Comparison of ENCODE assay signal across 1 cellular context in genomic region chr18:63321291-63321690, GRCh38.
A peak's percentile ranks its signal among the peaks of the same experiment; 100 is the strongest.
TF ChIP-seq lines count a peak whose summit lies in the region.

No MANE protein-coding gene starts in this region.

TF ChIP-seq in GM12878, 131 proteins besides CTCF, POLR2A, EP300 and RAD21:
- TF ChIP-seq ZNF384 (IDR thresholded peaks at IDR 0.05; ENCODE audit: borderline replicate concordance, low read depth, low read length) (peak; percentile 27; the same call in 1 of the 2 replicates), PBX3 (IDR thresholded peaks at IDR 0.05; ENCODE audit: insufficient replicate concordance, low read depth, low read length) (no peak), MLLT1 (IDR thresholded peaks at IDR 0.05) (peak; percentile 83), NFYA (IDR thresholded peaks at IDR 0.05; ENCODE audit: borderline replicate concordance, low read depth, low read length) (no peak)
